In genomic region chr10:11553773-11554381, GRCh38 we compare ENCODE assay signal across 10 cellular contexts. TPM values are rescaled to one million over a fixed set of nuclear protein-coding genes. Genes with fewer than 3 reads are reported as not detected.
A peak's percentile ranks its signal among the peaks of the same experiment; 100 is the strongest.
DNase-seq lines count a peak whose midpoint lies in the region; ATAC-seq and TF ChIP-seq lines count a peak whose summit lies in the region.
"Had no signal": no experiment of that assay in that cellular context is flagged by ENCODE, and none has a peak within 500 bp of the region (broad histone marks: within the 10 kb centered on the region; RNA-seq: fewer than 3 reads in every experiment).

No MANE protein-coding gene starts in this region.

- 93 to 95% methylated on average over 6 of the region's 6 CpGs for WGBS in heart right ventricle, 2 donors

- DNase-seq in GM13977 (ENCODE audit: low spot score) (peak; percentile 48), HUDEP-2 (lab: John Stamatoyannopoulos, UW; ENCODE audit: unreplicated experiment in 76 of 76) (no peak), right atrium auricular region (ENCODE audit: low spot score) (no peak), chondrocyte (ENCODE audit: low spot score) (no peak), heart right ventricle (no peak)
- DNase-seq in activated T-helper 2 cell treated with anti-CD3 and anti-CD28 coated beads, Interferon-gamma antibody, Interleukin-2, Interleukin-4, amounts not matched to agents 10 μg/mL and 5 μg/mL and 100 μg/mL, durations not matched to agents 14 hours and 24 hours and 36 hours (ENCODE audit: low spot score): no peak
- DNase-seq: NCI-H187 had no signal

- intact Hi-C loops in activated T-helper 2 cell treated with anti-CD3 and anti-CD28 coated beads, Interferon-gamma antibody, Interleukin-2, Interleukin-4, amounts not matched to agents 10 μg/mL and 5 μg/mL and 100 μg/mL, durations not matched to agents 14 hours and 24 hours and 36 hours (cut with micrococcal nuclease): loop anchor here (2.0 kb wide), 1 partner anchor 25 kb away; no protein-coding TSS in a partner anchor
- intact Hi-C loops in heart right ventricle (cut with DNase I): no loop called here

- H3K27me3 ChIP-seq in right atrium auricular region (no peaks in the 10 kb centered on the region), heart right ventricle (no peaks in the 10 kb centered on the region)

- no peak overlapping the region for H3K27ac ChIP-seq in right atrium auricular region
- no peak overlapping the region for H3K27ac ChIP-seq in heart right ventricle

- TF ChIP-seq CTCF in GM13977 (IDR thresholded peaks at IDR 0.05; ENCODE audit: extremely low read depth, insufficient read depth, missing control alignments): no peak
- no peak for TF ChIP-seq CTCF in right atrium auricular region (IDR thresholded peaks at IDR 0.05)
- TF ChIP-seq CTCF in chondrocyte (IDR thresholded peaks at IDR 0.05): no peak
- TF ChIP-seq CTCF in heart right ventricle (IDR thresholded peaks at IDR 0.05): no peak

- in situ Hi-C loops in GM13977 (cut with MboI; ENCODE audit: low pct_unique_long_range_greater_than_20kb, low sequenced_read_pairs, unreplicated experiment): no loop called here

- H3K27ac Mint-ChIP-seq in activated T-helper 2 cell treated with anti-CD3 and anti-CD28 coated beads, Interferon-gamma antibody, Interleukin-2, Interleukin-4, amounts not matched to agents 10 μg/mL and 5 μg/mL and 100 μg/mL, durations not matched to agents 14 hours and 24 hours and 36 hours: peak overlapping the region; percentile 13
- H3K27ac Mint-ChIP-seq in chondrocyte (ENCODE audit: unreplicated experiment): no peak overlapping the region

- H3K9me3 Mint-ChIP-seq in activated T-helper 2 cell treated with anti-CD3 and anti-CD28 coated beads, Interferon-gamma antibody, Interleukin-2, Interleukin-4, amounts not matched to agents 10 μg/mL and 5 μg/mL and 100 μg/mL, durations not matched to agents 14 hours and 24 hours and 36 hours: no peaks in the 10 kb centered on the region
- H3K9me3 Mint-ChIP-seq in chondrocyte (ENCODE audit: low read depth): peaks cover 7% of the 10 kb centered on the region

- H3K36me3 Mint-ChIP-seq in activated T-helper 2 cell treated with anti-CD3 and anti-CD28 coated beads, Interferon-gamma antibody, Interleukin-2, Interleukin-4, amounts not matched to agents 10 μg/mL and 5 μg/mL and 100 μg/mL, durations not matched to agents 14 hours and 24 hours and 36 hours (ENCODE audit: low read depth): no peaks in the 10 kb centered on the region
- H3K36me3 Mint-ChIP-seq in chondrocyte (ENCODE audit: low read depth): peaks cover 6% of the 10 kb centered on the region

- H3K4me1 ChIP-seq in right atrium auricular region: peaks cover 0 to 15% of the 10 kb centered on the region in 2 donors
- peaks cover 0 to 36% (median 11%) of the 10 kb centered on the region in 9 donors for H3K4me1 ChIP-seq in heart right ventricle

- H3K4me3 Mint-ChIP-seq in activated T-helper 2 cell treated with anti-CD3 and anti-CD28 coated beads, Interferon-gamma antibody, Interleukin-2, Interleukin-4, amounts not matched to agents 10 μg/mL and 5 μg/mL and 100 μg/mL, durations not matched to agents 14 hours and 24 hours and 36 hours (ENCODE audit: low read depth): no peak overlapping the region
- H3K4me3 Mint-ChIP-seq in chondrocyte (ENCODE audit: unreplicated experiment): no peak overlapping the region
- H3K4me3 Mint-ChIP-seq: neural crest cell had no signal

- H3K27me3 Mint-ChIP-seq in activated T-helper 2 cell treated with anti-CD3 and anti-CD28 coated beads, Interferon-gamma antibody, Interleukin-2, Interleukin-4, amounts not matched to agents 10 μg/mL and 5 μg/mL and 100 μg/mL, durations not matched to agents 14 hours and 24 hours and 36 hours (ENCODE audit: low read depth): peaks cover 21% of the 10 kb centered on the region
- H3K27me3 Mint-ChIP-seq in chondrocyte (ENCODE audit: low read depth): no peaks in the 10 kb centered on the region

- H3K4me3 ChIP-seq in right atrium auricular region (no peak overlapping the region), heart right ventricle (no peak overlapping the region)

- peaks cover 23% of the 10 kb centered on the region for H3K4me1 Mint-ChIP-seq in activated T-helper 2 cell treated with anti-CD3 and anti-CD28 coated beads, Interferon-gamma antibody, Interleukin-2, Interleukin-4, amounts not matched to agents 10 μg/mL and 5 μg/mL and 100 μg/mL, durations not matched to agents 14 hours and 24 hours and 36 hours (ENCODE audit: low read depth)
- peaks cover 23% of the 10 kb centered on the region for H3K4me1 Mint-ChIP-seq in chondrocyte (ENCODE audit: low read depth)

- H3K36me3 ChIP-seq in right atrium auricular region (no peaks in the 10 kb centered on the region), heart right ventricle (no peaks in the 10 kb centered on the region)

- H3K9me3 ChIP-seq in right atrium auricular region (no peaks in the 10 kb centered on the region), heart right ventricle (peaks cover 0 to 8% (median 0%) of the 10 kb centered on the region in 11 donors)

- ATAC-seq in GM19467 (IDR thresholded peaks at IDR 0.05; ENCODE audit: unreplicated experiment) (peak; percentile 85), HG03108 (IDR thresholded peaks at IDR 0.05; ENCODE audit: unreplicated experiment) (peak; percentile 71), heart right ventricle (no peak)

RNA-seq across cellular contexts. Expression of gene USP6NL, which starts 57.6 kb away (rescaled TPM):
- 0.39 and 0.50 TPM in 2 replicates for total RNA-seq in activated T-helper 2 cell treated with anti-CD3 and anti-CD28 coated beads, Interferon-gamma antibody, Interleukin-2, Interleukin-4, amounts not matched to agents 10 μg/mL and 5 μg/mL and 100 μg/mL, durations not matched to agents 14 hours and 24 hours and 36 hours
- total RNA-seq in right atrium auricular region (10 to 100 TPM in 1 of 2 donors, 1 to 10 TPM in 1; 9.6 to 10.5 TPM), chondrocyte (11.7 to 12.3 TPM (median 12.3 TPM) in 3 replicates), heart right ventricle (10 to 100 TPM in 2 of 10 donors, 1 to 10 TPM in 8; 5.7 to 11.1 (median 8.9) TPM)
- polyA plus RNA-seq in heart right ventricle: 1 to 10 TPM; 1.8 to 4.1 TPM

Comparison
In these comparisons a context has a peak if more than half of its experiments do, and no peak if none do; other contexts are left out.
1. ATAC-seq: peak in GM19467 (single experiment) and HG03108 (single experiment); none in heart right ventricle (0 of 8).